8 cellular contexts compared by ENCODE assay signal in genomic region chr16:11742536-11743307, GRCh38. TPM values are rescaled to one million over a fixed set of nuclear protein-coding genes. Genes with fewer than 3 reads are reported as not detected.
DNase-seq lines count a peak whose midpoint lies in the region; TF ChIP-seq lines count a peak whose summit lies in the region.

Gene TXNDC11, minus strand, starts transcription at chr16:11742857. Its CDS starts 127 bp downstream, at chr16:11742730.

- H4K5ac ChIP-seq in H9 (ENCODE audit: insufficient read length, low read depth, low read length), result no peak within 1 kb of the TSS

- no CpG with 5 or more reads among the region's 96 CpGs for WGBS in H9 (ENCODE audit: extremely low coverage, insufficient read length, low lambda C conversion rate)
- 0 to 4% (median 0%) methylated on average over 10 to 95 of the region's 96 CpGs for WGBS in stomach, 5 donors

- H2AFZ ChIP-seq in H9 (ENCODE audit: low read length), result no peak within 1 kb of the TSS
- peak within 1 kb of the TSS; percentile 60 for H2AFZ ChIP-seq in neural cell (ENCODE audit: low read depth, low read length)

- no peak within 1 kb of the TSS for H2BK20ac ChIP-seq in H9 (ENCODE audit: low read depth, low read length, poor library complexity, severe bottlenecking)

- peak in 2 of 4 donors; percentile 42 to 64 for TF ChIP-seq POLR2A in stomach (IDR thresholded peaks at IDR 0.05)

- H3K9me3 Mint-ChIP-seq in H9, result no peaks in the 10 kb centered on the region

- H3K56ac ChIP-seq in H9 (ENCODE audit: insufficient read length, low read depth, low read length), result no peak within 1 kb of the TSS

- H3K9me3 ChIP-seq in H9 (ENCODE audit: control insufficient read depth, low read depth, low read length) (no peaks in the 10 kb centered on the region), MG63 (no peaks in the 10 kb centered on the region), neural cell (ENCODE audit: low read length) (no peaks in the 10 kb centered on the region), stomach (no peaks in the 10 kb centered on the region)

- H3K9me2 ChIP-seq in neural cell (ENCODE audit: insufficient read depth, low read length), result no peaks in the 10 kb centered on the region

- intact Hi-C loops in stomach (cut with DNase I; ENCODE audit: low total_unique reads), result loop anchor here (10.0 kb wide), 1 partner anchor 52 kb away; the partner anchor contains the start of gene ZC3H7A

- no peaks in the 10 kb centered on the region for H3F3A ChIP-seq in neural cell (ENCODE audit: insufficient read depth, low read length, poor library complexity, severe bottlenecking)

- H2BK15ac ChIP-seq in H9 (ENCODE audit: low read depth, low read length), result no peak within 1 kb of the TSS

- TF ChIP-seq EP300 in neural cell (conservative IDR thresholded peaks at IDR 0.05; ENCODE audit: poor library complexity, severe bottlenecking) (peak; percentile 44), stomach (IDR thresholded peaks at IDR 0.05) (no peak)

- H3K4me3 ChIP-seq in MG63, result peak within 1 kb of the TSS; percentile 93
- H3K4me3 ChIP-seq in neural cell (ENCODE audit: low read length), result peak within 1 kb of the TSS; percentile 98
- H3K4me3 ChIP-seq in stomach, result peak within 1 kb of the TSS; percentile 76 to 97 (median 80)

- no peak within 1 kb of the TSS for H2BK5ac ChIP-seq in H9 (ENCODE audit: insufficient read length, low read length)

- no peak within 1 kb of the TSS for H3K23ac ChIP-seq in H9 (ENCODE audit: insufficient read length, low read depth, low read length)

- H2BK120ac ChIP-seq in H9 (ENCODE audit: low read depth, low read length, poor library complexity, severe bottlenecking), result no peak within 1 kb of the TSS

- H3K4me1 ChIP-seq in H9 (ENCODE audit: insufficient read depth, low read length) (no peaks in the 10 kb centered on the region), stomach (peaks cover 44 to 62% (median 48%) of the 10 kb centered on the region in 4 donors)

- peak; percentile 97 for DNase-seq in ELR (ENCODE audit: low read depth)
- peak; percentile 97 for DNase-seq in H9
- peak; percentile 99 for DNase-seq in MG63
- peak; percentile 78 for DNase-seq in SHP77 treated with DMSO at 0.1 percent for 48 hours (lab: John Stamatoyannopoulos, UW)
- peak; percentile 99 for DNase-seq in activated gamma-delta T cell (lab: John Stamatoyannopoulos, UW)
- DNase-seq in fibroblast of the conjunctiva (ENCODE audit: low read depth), result peak; percentile 97
- peak; percentile 100 for DNase-seq in stomach

- peaks cover 28% of the 10 kb centered on the region for H3K36me3 ChIP-seq in MG63
- H3K36me3 ChIP-seq in neural cell (ENCODE audit: insufficient read depth, low read length), result no peaks in the 10 kb centered on the region
- peaks cover 0 to under 1% (median 0%) of the 10 kb centered on the region in 4 donors for H3K36me3 ChIP-seq in stomach

- H3K18ac ChIP-seq in H9 (ENCODE audit: insufficient read length, low read depth, low read length), result peak within 1 kb of the TSS; percentile 92

- peak within 1 kb of the TSS; percentile 58 for H3K4me2 ChIP-seq in H9 (ENCODE audit: insufficient read depth, insufficient read length, low read length)
- peak within 1 kb of the TSS; percentile 75 for H3K4me2 ChIP-seq in neural cell (ENCODE audit: low read length)

- H3K4me1 Mint-ChIP-seq in H9, result peaks cover 22 to 25% of the 10 kb centered on the region in 2 experiments

- H3K4me3 Mint-ChIP-seq in H9, result peak within 1 kb of the TSS; percentile 83 to 97

- TF ChIP-seq RAD21 in neural cell (conservative IDR thresholded peaks at IDR 0.05), result no peak

- H4K20me1 ChIP-seq in H9 (ENCODE audit: control insufficient read depth, insufficient read depth, insufficient read length), result no peaks in the 10 kb centered on the region
- H4K20me1 ChIP-seq in neural cell (ENCODE audit: insufficient read depth), result no peaks in the 10 kb centered on the region

- H3K9ac ChIP-seq in H9 (ENCODE audit: extremely low read depth, insufficient read length, low read length) (peak within 1 kb of the TSS; percentile 72), neural cell (ENCODE audit: low read length) (peak within 1 kb of the TSS; percentile 78)

- H2BK12ac ChIP-seq in H9 (ENCODE audit: insufficient read length, low read depth, low read length), result no peak within 1 kb of the TSS

- H3T11ph ChIP-seq in H9 (ENCODE audit: low read length), result no peak within 1 kb of the TSS

- TF ChIP-seq CTCF in H9 (conservative IDR thresholded peaks at IDR 0.05) (no peak), neural cell (IDR thresholded peaks at IDR 0.05; ENCODE audit: poor library complexity, severe bottlenecking) (no peak), stomach (IDR thresholded peaks at IDR 0.05) (no peak)

- H3K27me3 ChIP-seq in H9 (ENCODE audit: insufficient read depth, low read length), result no peaks in the 10 kb centered on the region
- no peaks in the 10 kb centered on the region for H3K27me3 ChIP-seq in MG63
- no peaks in the 10 kb centered on the region for H3K27me3 ChIP-seq in neural cell (ENCODE audit: insufficient read depth, low read depth, low read length)
- no peaks in the 10 kb centered on the region for H3K27me3 ChIP-seq in stomach

- peaks cover 6% of the 10 kb centered on the region for H3K23me2 ChIP-seq in H9 (ENCODE audit: insufficient read length, low read depth, low read length, poor library complexity, severe bottlenecking)

- H2AK5ac ChIP-seq in H9 (ENCODE audit: insufficient read length, low read length), result no peak within 1 kb of the TSS

- no peak within 1 kb of the TSS for H4K8ac ChIP-seq in H9 (replicated peaks; ENCODE audit: insufficient read length, low read depth, low read length)

- H4K91ac ChIP-seq in H9 (ENCODE audit: insufficient read length, low read depth, low read length), result no peak within 1 kb of the TSS

- peak within 1 kb of the TSS; percentile 80 to 95 (median 95); a peak in 6 of 7 replicates for H3K27ac Mint-ChIP-seq in H9

- H3K14ac ChIP-seq in H9 (ENCODE audit: insufficient read depth, low read length), result peak within 1 kb of the TSS; percentile 89

- H3K4ac ChIP-seq in H9 (ENCODE audit: low read depth, low read length), result no peak within 1 kb of the TSS

- H3K36me3 Mint-ChIP-seq in H9 (ENCODE audit: insufficient read depth in 1 of 3, low read depth in 3 of 3), result peaks cover 0 to 7% (median 2%) of the 10 kb centered on the region in 3 experiments; a peak in 3 of 7 replicates

- H3K27ac ChIP-seq in H9 (ENCODE audit: insufficient read length, low read depth, low read length) (no peak within 1 kb of the TSS), neural cell (ENCODE audit: low read length) (peak within 1 kb of the TSS; percentile 61), stomach (peak within 1 kb of the TSS; percentile 94 to 100 (median 98))

- no peaks in the 10 kb centered on the region for H3K27me3 Mint-ChIP-seq in H9 (ENCODE audit: low read depth)

- H3K79me1 ChIP-seq in H9 (ENCODE audit: insufficient read depth, low read depth, low read length, poor library complexity, severe bottlenecking), result peaks cover 4% of the 10 kb centered on the region

- 0 out of 2 replicates have a peak, but pooled peaks cover 4% of the 10 kb centered on the region for H3K79me2 ChIP-seq in H9 (ENCODE audit: insufficient read depth, low read length)
- H3K79me2 ChIP-seq in neural cell (replicated peaks; ENCODE audit: insufficient read depth, low read length), result peaks cover 27% of the 10 kb centered on the region

TF ChIP-seq in neural cell, 6 proteins besides CTCF, POLR2A, EP300 and RAD21:
- TF ChIP-seq REST (IDR thresholded peaks at IDR 0.05; ENCODE audit: borderline replicate concordance) (no peak), EZH2 (IDR thresholded peaks at IDR 0.05; ENCODE audit: borderline replicate concordance, insufficient read depth, low read length, poor library complexity, severe bottlenecking) (no peak), SMC3 (conservative IDR thresholded peaks at IDR 0.05; ENCODE audit: poor library complexity) (peak; percentile 50), TAF1 (IDR thresholded peaks at IDR 0.05; ENCODE audit: low read depth) (no peak), MXI1 (conservative IDR thresholded peaks at IDR 0.05; ENCODE audit: poor library complexity, severe bottlenecking) (peak; percentile 86), POLR2AphosphoS5 (IDR thresholded peaks at IDR 0.05) (peak; percentile 52)

RNA-seq across cellular contexts. Expression of gene TXNDC11, which starts in this region (rescaled TPM):
- total RNA-seq in H9 (2021), result 12.2 and 15.3 TPM in 2 replicates
- total RNA-seq in MG63 (2014; rRNA removed; shearing (Covaris generic); ENCODE audit: low replicate concordance), result 41.0 and 47.2 TPM in 2 replicates
- 10.9 and 18.2 TPM in 2 replicates for polyA plus RNA-seq in neural cell
- 19.6 and 20.2 TPM in 2 replicates for polyA minus RNA-seq in neural cell
- 10 to 100 TPM; 24.1 to 72.9 (median 51.1) TPM for total RNA-seq in stomach
- 10 to 100 TPM; 27.0 to 42.9 (median 41.3) TPM for polyA plus RNA-seq in stomach
